In the genomic region with DNA sequence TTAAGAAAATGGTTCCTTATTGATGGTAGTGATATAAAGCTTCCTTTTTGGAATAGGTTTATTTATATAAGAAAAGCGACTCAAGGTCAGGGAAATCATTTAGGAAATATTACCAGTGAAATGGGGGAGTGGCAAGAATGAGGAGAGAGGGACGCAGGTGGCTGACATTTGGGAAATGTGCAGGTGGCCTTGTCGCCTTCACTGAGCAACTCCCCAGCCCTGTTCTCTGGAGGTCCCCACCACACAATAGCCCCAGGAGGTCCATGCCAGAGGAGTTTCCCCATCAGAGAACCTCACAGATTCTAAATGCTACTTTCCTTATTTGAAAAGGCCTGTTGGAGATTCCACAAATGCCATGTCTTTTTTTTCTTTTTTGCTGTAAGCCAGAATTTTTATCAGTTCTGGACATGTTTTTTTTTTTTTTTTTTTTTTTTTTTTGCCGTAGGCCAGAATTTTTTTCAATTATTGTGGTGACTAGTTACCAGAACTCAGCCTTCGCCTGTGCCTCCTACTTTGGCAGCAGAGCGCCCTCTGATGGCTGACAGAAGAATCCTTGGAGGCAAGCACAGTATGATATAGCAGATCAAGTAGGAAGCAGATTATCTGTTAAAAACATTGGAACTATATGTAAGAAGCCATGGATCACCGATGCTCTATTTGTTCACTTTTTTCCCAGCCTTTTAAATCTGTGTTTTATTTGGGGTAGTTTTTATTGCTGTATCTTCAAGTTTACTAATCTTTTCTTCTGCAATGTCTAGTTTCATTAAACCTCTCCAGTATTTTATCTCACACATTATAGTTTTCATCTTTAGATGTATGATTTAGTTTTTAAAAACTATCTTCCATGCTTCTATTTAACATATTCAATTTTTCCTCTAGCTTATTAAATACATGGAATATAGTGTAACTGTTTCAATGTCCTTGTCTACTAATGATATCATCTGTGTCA, we compare ENCODE assay signal across 8 cellular contexts. TPM values are rescaled to one million over a fixed set of nuclear protein-coding genes. Genes with fewer than 3 reads are reported as not detected.
DNase-seq lines count a peak whose midpoint lies in the region; ATAC-seq and TF ChIP-seq lines count a peak whose summit lies in the region.

No MANE protein-coding gene starts in this region.

- peak in 1 of 5 experiments; percentile 14 for TF ChIP-seq CTCF in gastrocnemius medialis (IDR thresholded peaks at IDR 0.05 in 4 of 5, conservative IDR thresholded peaks at IDR 0.05 in 1 of 5)

- H3K27me3 ChIP-seq in gastrocnemius medialis = no peaks in the 10 kb centered on the region

- H3K36me3 ChIP-seq in gastrocnemius medialis = no peaks in the 10 kb centered on the region

- TF ChIP-seq POLR2A in gastrocnemius medialis (IDR thresholded peaks at IDR 0.05) = no peak

- in situ Hi-C loops in gastrocnemius medialis (cut with MboI; ENCODE audit: low sequenced_read_pairs in 4 of 4) = no loop called here

- peak; percentile 71 for ATAC-seq in HG03342 (IDR thresholded peaks at IDR 0.05; ENCODE audit: unreplicated experiment)
- peak; percentile 73 for ATAC-seq in stimulated activated naive CD8-positive, alpha-beta T cell treated with anti-CD3 and anti-CD28 coated beads, Interleukin-15, amount 100 ng/mL, for 72 hours
- ATAC-seq in gastrocnemius medialis = no peak

- H3K27ac Mint-ChIP-seq in stimulated activated naive CD8-positive, alpha-beta T cell treated with anti-CD3 and anti-CD28 coated beads, Interleukin-15, amount 100 ng/mL, for 72 hours = no peak overlapping the region

- no peaks in the 10 kb centered on the region for H3K9me3 ChIP-seq in gastrocnemius medialis

- peaks cover 0 to 4% of the 10 kb centered on the region in 2 donors for H3K9me3 Mint-ChIP-seq in stimulated activated naive CD8-positive, alpha-beta T cell treated with anti-CD3 and anti-CD28 coated beads, Interleukin-15, amount 100 ng/mL, for 72 hours

- no peak overlapping the region for H3K27ac ChIP-seq in gastrocnemius medialis

- intact Hi-C loops in gastrocnemius medialis (cut with DNase I; ENCODE audit: low total_unique reads) = no loop called here

- H3K4me3 Mint-ChIP-seq in stimulated activated naive CD8-positive, alpha-beta T cell treated with anti-CD3 and anti-CD28 coated beads, Interleukin-15, amount 100 ng/mL, for 72 hours = no peak overlapping the region

- no peak overlapping the region for H3K4me3 ChIP-seq in gastrocnemius medialis

- no peaks in the 10 kb centered on the region for H3K4me1 ChIP-seq in gastrocnemius medialis

- H3K27me3 Mint-ChIP-seq in stimulated activated naive CD8-positive, alpha-beta T cell treated with anti-CD3 and anti-CD28 coated beads, Interleukin-15, amount 100 ng/mL, for 72 hours = peaks cover 6% of the 10 kb centered on the region

- DNase-seq in GM04503 (ENCODE audit: low read depth) (peak; percentile 8), NCI-H748 treated with DMSO at 0.1 percent for 48 hours (lab: John Stamatoyannopoulos, UW) (peak; percentile 11), midbrain (lab: John Stamatoyannopoulos, UW) (peak; percentile 40), gastrocnemius medialis (no peak)
- peak; percentile 59 to 67 for DNase-seq in activated CD4-positive, alpha-beta T cell treated with anti-CD3 and anti-CD28 coated beads, Interleukin-2, amount 50 U/mL, for 48 hours
- peak; percentile 37 for DNase-seq in effector CD8-positive, alpha-beta T cell (lab: John Stamatoyannopoulos, UW)
- peak; percentile 50 to 72 for DNase-seq in stimulated activated naive CD8-positive, alpha-beta T cell treated with anti-CD3 and anti-CD28 coated beads, Interleukin-15, amount 100 ng/mL, for 72 hours

- peaks cover 11% of the 10 kb centered on the region for H3K4me1 Mint-ChIP-seq in stimulated activated naive CD8-positive, alpha-beta T cell treated with anti-CD3 and anti-CD28 coated beads, Interleukin-15, amount 100 ng/mL, for 72 hours

RNA-seq across cellular contexts. Expression of gene OPALIN, which starts 18.6 kb away (rescaled TPM):
- not detected for total RNA-seq in gastrocnemius medialis

RNA-seq across cellular contexts. Expression of gene DNTT, which starts 36.0 kb away (rescaled TPM):
- not detected for total RNA-seq in gastrocnemius medialis

Comparison
In these comparisons a context has a peak if more than half of its experiments do, and no peak if none do; other contexts are left out.
1. DNase-seq: peak in GM04503 (single experiment), NCI-H748 treated with DMSO at 0.1 percent for 48 hours (single experiment), activated CD4-positive, alpha-beta T cell treated with anti-CD3 and anti-CD28 coated beads, Interleukin-2, amount 50 U/mL, for 48 hours (2 of 2), effector CD8-positive, alpha-beta T cell (single experiment), midbrain (single experiment) and stimulated activated naive CD8-positive, alpha-beta T cell treated with anti-CD3 and anti-CD28 coated beads, Interleukin-15, amount 100 ng/mL, for 72 hours (2 of 2); none in gastrocnemius medialis (0 of 2).
2. ATAC-seq: peak in HG03342 (single experiment) and stimulated activated naive CD8-positive, alpha-beta T cell treated with anti-CD3 and anti-CD28 coated beads, Interleukin-15, amount 100 ng/mL, for 72 hours (single experiment); none in gastrocnemius medialis (0 of 2).